ENCODE assay signal across 21 cellular contexts in genomic region chr2:238302751-238303150, GRCh38.
"Had no signal": no experiment of that assay in that cellular context is flagged by ENCODE, and none has a peak within 500 bp of the region (broad histone marks: within the 10 kb centered on the region; RNA-seq: fewer than 3 reads in every experiment).

No MANE protein-coding gene starts in this region.

- DNase-seq: cortex of kidney; effector CD8-positive, alpha-beta T cell; glutamatergic neuron; mammary epithelial cell; naive thymus-derived CD4-positive, alpha-beta T cell; nephron progenitor cell; stimulated activated CD4-positive, alpha-beta T cell treated with anti-CD3 and anti-CD28 coated beads, Interleukin-4, amount 100 ng/mL, for 1 hour; stimulated activated CD8-positive, alpha-beta memory T cell treated with anti-CD3 and anti-CD28 coated beads, Interleukin-4, amount 100 ng/mL, for 48 hours; uterus had no signal

- H3K4me1 ChIP-seq: gastroesophageal sphincter, right atrium auricular region, uterus had no signal

- H3K9me3 ChIP-seq: esophagus muscularis mucosa, gastroesophageal sphincter, right atrium auricular region, tibial artery, upper lobe of left lung, uterus had no signal

- FAIRE-seq: endometrium had no signal

- H3K36me3 ChIP-seq: esophagus muscularis mucosa, gastroesophageal sphincter, right atrium auricular region, tibial artery, upper lobe of left lung, uterus had no signal

- H3K4me3 ChIP-seq: dorsolateral prefrontal cortex, esophagus muscularis mucosa, gastroesophageal sphincter, right atrium auricular region, smooth muscle cell, tibial artery, upper lobe of left lung, uterus had no signal

- H3K9me3 Mint-ChIP-seq: naive thymus-derived CD4-positive, alpha-beta T cell; nephron progenitor cell; stimulated activated effector memory CD8-positive, alpha-beta T cell treated with anti-CD3 and anti-CD28 coated beads, Interleukin-12 subunit alpha, Interleukin-12 subunit beta, amount 100 ng/mL, for 72 hours; stimulated activated naive CD8-positive, alpha-beta T cell treated with anti-CD3 and anti-CD28 coated beads, Interleukin-15, Interleukin-2, amounts not matched to agents 100 ng/mL and 50 ng/mL, for 24 hours had no signal

- H3K4me1 Mint-ChIP-seq: naive thymus-derived CD4-positive, alpha-beta T cell; nephron progenitor cell; stimulated activated effector memory CD8-positive, alpha-beta T cell treated with anti-CD3 and anti-CD28 coated beads, Interleukin-12 subunit alpha, Interleukin-12 subunit beta, amount 100 ng/mL, for 72 hours had no signal

- H3K27ac ChIP-seq: dorsolateral prefrontal cortex, epithelial cell of prostate, esophagus muscularis mucosa, gastroesophageal sphincter, right atrium auricular region, tibial artery, upper lobe of left lung, uterus had no signal

- H3K27ac Mint-ChIP-seq: naive thymus-derived CD4-positive, alpha-beta T cell; nephron progenitor cell; stimulated activated effector memory CD8-positive, alpha-beta T cell treated with anti-CD3 and anti-CD28 coated beads, Interleukin-12 subunit alpha, Interleukin-12 subunit beta, amount 100 ng/mL, for 72 hours; stimulated activated naive CD8-positive, alpha-beta T cell treated with anti-CD3 and anti-CD28 coated beads, Interleukin-15, Interleukin-2, amounts not matched to agents 100 ng/mL and 50 ng/mL, for 24 hours had no signal

- H3K36me3 Mint-ChIP-seq: naive thymus-derived CD4-positive, alpha-beta T cell; stimulated activated effector memory CD8-positive, alpha-beta T cell treated with anti-CD3 and anti-CD28 coated beads, Interleukin-12 subunit alpha, Interleukin-12 subunit beta, amount 100 ng/mL, for 72 hours had no signal

- ATAC-seq: gastroesophageal sphincter; left lobe of liver; naive thymus-derived CD4-positive, alpha-beta T cell; stimulated activated effector memory CD8-positive, alpha-beta T cell treated with anti-CD3 and anti-CD28 coated beads, Interleukin-12 subunit alpha, Interleukin-12 subunit beta, amount 100 ng/mL, for 72 hours had no signal

- H3K4me3 Mint-ChIP-seq: naive thymus-derived CD4-positive, alpha-beta T cell; nephron progenitor cell; stimulated activated effector memory CD8-positive, alpha-beta T cell treated with anti-CD3 and anti-CD28 coated beads, Interleukin-12 subunit alpha, Interleukin-12 subunit beta, amount 100 ng/mL, for 72 hours; stimulated activated naive CD8-positive, alpha-beta T cell treated with anti-CD3 and anti-CD28 coated beads, Interleukin-15, Interleukin-2, amounts not matched to agents 100 ng/mL and 50 ng/mL, for 24 hours had no signal

- H3K4me2 ChIP-seq: smooth muscle cell had no signal

- H3K27me3 ChIP-seq: dorsolateral prefrontal cortex, esophagus muscularis mucosa, gastroesophageal sphincter, right atrium auricular region, tibial artery, upper lobe of left lung, uterus had no signal
